8 cellular contexts compared by ENCODE assay signal in the genomic region with DNA sequence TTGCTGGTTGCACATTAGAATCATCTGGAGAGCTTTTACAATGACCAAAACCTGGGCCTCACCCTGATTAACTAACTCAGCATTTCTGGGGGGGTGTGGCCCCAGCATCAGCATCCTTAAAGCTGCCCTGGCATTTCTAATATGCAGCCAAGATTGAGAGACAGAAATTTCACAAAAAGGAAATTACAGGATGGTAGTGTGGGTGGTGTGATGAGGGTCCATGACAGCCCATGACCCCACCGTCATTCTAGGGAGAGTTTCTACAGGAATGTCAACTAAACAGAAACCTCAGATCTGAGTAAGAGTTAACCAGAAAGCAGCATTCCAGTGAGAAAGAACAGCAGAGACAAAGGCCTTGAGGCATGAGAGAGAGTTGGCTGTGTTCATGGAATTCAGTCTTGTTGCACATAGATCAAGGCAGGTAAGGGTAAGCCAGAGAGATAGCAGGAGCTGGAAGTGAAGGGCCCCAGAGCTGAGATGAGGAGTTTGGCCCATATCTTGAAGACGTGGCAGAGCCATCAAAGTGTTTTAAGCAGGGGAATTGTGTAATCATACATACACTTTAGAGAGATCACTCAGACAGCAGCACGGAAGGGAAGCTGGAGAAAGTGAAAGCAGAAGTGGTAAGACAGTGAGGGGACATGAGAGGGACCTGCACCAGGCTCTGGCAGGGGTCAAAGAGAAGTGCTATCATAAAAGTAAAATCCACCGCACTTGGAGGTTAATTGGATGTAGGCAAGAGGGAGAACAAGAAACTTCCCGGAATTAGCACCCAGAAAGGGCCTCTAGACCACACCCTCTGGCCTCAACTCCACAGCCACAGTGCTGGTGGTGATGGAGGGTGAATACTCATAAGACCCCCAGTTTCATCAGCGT. TPM values are rescaled to one million over a fixed set of nuclear protein-coding genes. Genes with fewer than 3 reads are reported as not detected.
DNase-seq lines count a peak whose midpoint lies in the region; ATAC-seq and TF ChIP-seq lines count a peak whose summit lies in the region.

No MANE protein-coding gene starts in this region.

- H3K27me3 ChIP-seq in mucosa of stomach (ENCODE audit: control insufficient read depth, insufficient read depth, low read length) (no peaks in the 10 kb centered on the region), prostate gland (replicated peaks; ENCODE audit: insufficient read depth) (no peaks in the 10 kb centered on the region)

- H3K9me3 ChIP-seq in mucosa of stomach (ENCODE audit: control insufficient read depth, low read length), result no peaks in the 10 kb centered on the region
- no peaks in the 10 kb centered on the region for H3K9me3 ChIP-seq in prostate gland

- ATAC-seq in HG03159 (IDR thresholded peaks at IDR 0.05; ENCODE audit: unreplicated experiment), result peak; percentile 99

- no peak overlapping the region for H3K4me3 ChIP-seq in mucosa of stomach (ENCODE audit: low read length)
- no peak overlapping the region for H3K4me3 ChIP-seq in prostate gland

- DNase-seq in Ammon's horn (ENCODE audit: low spot score), result peak; percentile 76
- peak; percentile 100 for DNase-seq in SKM-1 (lab: John Stamatoyannopoulos, UW; ENCODE audit: unreplicated experiment)
- peak; percentile 61 for DNase-seq in dedifferentiated amniotic fluid mesenchymal stem cell (ENCODE audit: extremely low spot score)
- no peak for DNase-seq in prostate gland (ENCODE audit: low spot score)
- no peak for DNase-seq in NCI-H1105 treated with DMSO at 0.1 percent for 48 hours (lab: John Stamatoyannopoulos, UW)

- TF ChIP-seq POLR2A in GM19099 (IDR thresholded peaks at IDR 0.05; ENCODE audit: extremely low read depth, insufficient read length, low read depth) (peak; percentile 38), prostate gland (IDR thresholded peaks at IDR 0.05) (no peak)

- WGBS in prostate gland, result 47% methylated on average over 6 of the region's 6 CpGs

- H3K4me1 ChIP-seq in mucosa of stomach (ENCODE audit: control insufficient read depth, insufficient read depth, low read length) (peaks cover 12% of the 10 kb centered on the region), prostate gland (replicated peaks) (no peaks in the 10 kb centered on the region)

- TF ChIP-seq CTCF in prostate gland (IDR thresholded peaks at IDR 0.05), result no peak

- intact Hi-C loops in prostate gland (cut with DNase I), result no loop called here

- H3K9ac ChIP-seq in mucosa of stomach (ENCODE audit: low read length), result peak overlapping the region; percentile 45

- H3K27ac ChIP-seq in prostate gland, result no peak overlapping the region

- H3K36me3 ChIP-seq in mucosa of stomach (ENCODE audit: control insufficient read depth, insufficient read depth, low read length), result no peaks in the 10 kb centered on the region
- H3K36me3 ChIP-seq in prostate gland, result no peaks in the 10 kb centered on the region

RNA-seq across cellular contexts. Expression of a gene that starts 7.8 kb away (rescaled TPM):
- total RNA-seq in prostate gland, result 10 to 100 TPM in 1 of 2 donors, not detected in 1; 10.3 TPM

RNA-seq across cellular contexts. Expression of a gene that starts 16.8 kb away (rescaled TPM):
- total RNA-seq in prostate gland, result 1,000 to 10,000 TPM; 1,100 to 3,014 TPM

Comparison
In these comparisons a context has a peak if more than half of its experiments do, and no peak if none do; other contexts are left out.
1. DNase-seq: peak in Ammon's horn (single experiment), SKM-1 (single experiment) and dedifferentiated amniotic fluid mesenchymal stem cell (single experiment); none in prostate gland (single experiment) and NCI-H1105 treated with DMSO at 0.1 percent for 48 hours (single experiment).